2 cellular contexts compared by ENCODE assay signal in the genomic region with DNA sequence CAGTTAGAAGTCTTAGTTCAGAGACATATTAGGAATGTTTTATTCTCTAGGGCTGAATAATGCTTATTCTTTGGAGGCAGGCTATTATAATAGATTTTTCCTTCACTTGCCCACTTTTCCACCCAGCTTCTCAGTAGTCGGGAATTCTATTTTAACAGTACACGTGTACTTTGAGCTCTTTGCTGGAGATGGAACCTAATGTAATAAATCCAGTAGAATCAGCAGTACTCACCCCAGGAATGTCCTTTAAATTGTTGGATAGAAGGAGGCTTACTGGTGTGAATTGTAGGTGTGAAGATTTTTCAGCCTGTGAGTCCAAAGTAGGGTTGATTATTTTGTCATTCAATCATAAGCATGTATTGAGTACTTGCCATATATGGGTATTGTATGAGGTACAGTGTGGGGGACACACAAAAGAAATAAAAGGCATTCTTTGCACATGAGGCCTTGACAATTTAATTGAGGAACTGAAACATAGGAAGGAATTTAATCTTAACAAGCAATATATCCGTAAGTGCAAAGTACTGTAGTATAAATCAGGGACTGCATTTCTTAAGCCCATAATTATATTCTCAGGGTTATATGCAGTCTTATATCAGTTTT.
TF ChIP-seq lines count a peak whose summit lies in the region.

No MANE protein-coding gene starts in this region.

TF ChIP-seq in GM23338, 12 proteins besides CTCF, POLR2A, EP300 and RAD21 (continued from another document):
- TF ChIP-seq, protein P1, sequence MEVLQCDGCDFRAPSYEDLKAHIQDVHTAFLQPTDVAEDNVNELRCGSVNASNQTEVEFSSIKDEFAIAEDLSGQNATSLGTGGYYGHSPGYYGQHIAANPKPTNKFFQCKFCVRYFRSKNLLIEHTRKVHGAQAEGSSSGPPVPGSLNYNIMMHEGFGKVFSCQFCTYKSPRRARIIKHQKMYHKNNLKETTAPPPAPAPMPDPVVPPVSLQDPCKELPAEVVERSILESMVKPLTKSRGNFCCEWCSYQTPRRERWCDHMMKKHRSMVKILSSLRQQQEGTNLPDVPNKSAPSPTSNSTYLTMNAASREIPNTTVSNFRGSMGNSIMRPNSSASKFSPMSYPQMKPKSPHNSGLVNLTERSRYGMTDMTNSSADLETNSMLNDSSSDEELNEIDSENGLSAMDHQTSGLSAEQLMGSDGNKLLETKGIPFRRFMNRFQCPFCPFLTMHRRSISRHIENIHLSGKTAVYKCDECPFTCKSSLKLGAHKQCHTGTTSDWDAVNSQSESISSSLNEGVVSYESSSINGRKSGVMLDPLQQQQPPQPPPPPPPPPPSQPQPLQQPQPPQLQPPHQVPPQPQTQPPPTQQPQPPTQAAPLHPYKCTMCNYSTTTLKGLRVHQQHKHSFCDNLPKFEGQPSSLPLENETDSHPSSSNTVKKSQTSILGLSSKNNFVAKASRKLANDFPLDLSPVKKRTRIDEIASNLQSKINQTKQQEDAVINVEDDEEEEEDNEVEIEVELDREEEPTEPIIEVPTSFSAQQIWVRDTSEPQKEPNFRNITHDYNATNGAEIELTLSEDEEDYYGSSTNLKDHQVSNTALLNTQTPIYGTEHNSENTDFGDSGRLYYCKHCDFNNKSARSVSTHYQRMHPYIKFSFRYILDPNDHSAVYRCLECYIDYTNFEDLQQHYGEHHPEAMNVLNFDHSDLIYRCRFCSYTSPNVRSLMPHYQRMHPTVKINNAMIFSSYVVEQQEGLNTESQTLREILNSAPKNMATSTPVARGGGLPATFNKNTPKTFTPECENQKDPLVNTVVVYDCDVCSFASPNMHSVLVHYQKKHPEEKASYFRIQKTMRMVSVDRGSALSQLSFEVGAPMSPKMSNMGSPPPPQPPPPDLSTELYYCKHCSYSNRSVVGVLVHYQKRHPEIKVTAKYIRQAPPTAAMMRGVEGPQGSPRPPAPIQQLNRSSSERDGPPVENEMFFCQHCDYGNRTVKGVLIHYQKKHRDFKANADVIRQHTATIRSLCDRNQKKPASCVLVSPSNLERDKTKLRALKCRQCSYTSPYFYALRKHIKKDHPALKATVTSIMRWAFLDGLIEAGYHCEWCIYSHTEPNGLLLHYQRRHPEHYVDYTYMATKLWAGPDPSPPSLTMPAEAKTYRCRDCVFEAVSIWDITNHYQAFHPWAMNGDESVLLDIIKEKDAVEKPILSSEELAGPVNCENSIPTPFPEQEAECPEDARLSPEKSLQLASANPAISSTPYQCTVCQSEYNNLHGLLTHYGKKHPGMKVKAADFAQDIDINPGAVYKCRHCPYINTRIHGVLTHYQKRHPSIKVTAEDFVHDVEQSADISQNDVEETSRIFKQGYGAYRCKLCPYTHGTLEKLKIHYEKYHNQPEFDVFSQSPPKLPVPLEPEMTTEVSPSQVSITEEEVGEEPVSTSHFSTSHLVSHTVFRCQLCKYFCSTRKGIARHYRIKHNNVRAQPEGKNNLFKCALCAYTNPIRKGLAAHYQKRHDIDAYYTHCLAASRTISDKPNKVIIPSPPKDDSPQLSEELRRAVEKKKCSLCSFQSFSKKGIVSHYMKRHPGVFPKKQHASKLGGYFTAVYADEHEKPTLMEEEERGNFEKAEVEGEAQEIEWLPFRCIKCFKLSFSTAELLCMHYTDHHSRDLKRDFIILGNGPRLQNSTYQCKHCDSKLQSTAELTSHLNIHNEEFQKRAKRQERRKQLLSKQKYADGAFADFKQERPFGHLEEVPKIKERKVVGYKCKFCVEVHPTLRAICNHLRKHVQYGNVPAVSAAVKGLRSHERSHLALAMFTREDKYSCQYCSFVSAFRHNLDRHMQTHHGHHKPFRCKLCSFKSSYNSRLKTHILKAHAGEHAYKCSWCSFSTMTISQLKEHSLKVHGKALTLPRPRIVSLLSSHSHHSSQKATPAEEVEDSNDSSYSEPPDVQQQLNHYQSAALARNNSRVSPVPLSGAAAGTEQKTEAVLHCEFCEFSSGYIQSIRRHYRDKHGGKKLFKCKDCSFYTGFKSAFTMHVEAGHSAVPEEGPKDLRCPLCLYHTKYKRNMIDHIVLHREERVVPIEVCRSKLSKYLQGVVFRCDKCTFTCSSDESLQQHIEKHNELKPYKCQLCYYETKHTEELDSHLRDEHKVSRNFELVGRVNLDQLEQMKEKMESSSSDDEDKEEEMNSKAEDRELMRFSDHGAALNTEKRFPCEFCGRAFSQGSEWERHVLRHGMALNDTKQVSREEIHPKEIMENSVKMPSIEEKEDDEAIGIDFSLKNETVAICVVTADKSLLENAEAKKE (CRISPR knock-in tag; IDR thresholded peaks at IDR 0.05), result no peak
- TF ChIP-seq POLR2AphosphoS5 (IDR thresholded peaks at IDR 0.05; ENCODE audit: low read depth), result no peak
- TF ChIP-seq STAT1 (IDR thresholded peaks at IDR 0.05; ENCODE audit: unreplicated experiment), result no peak
- TF ChIP-seq, protein P2, sequence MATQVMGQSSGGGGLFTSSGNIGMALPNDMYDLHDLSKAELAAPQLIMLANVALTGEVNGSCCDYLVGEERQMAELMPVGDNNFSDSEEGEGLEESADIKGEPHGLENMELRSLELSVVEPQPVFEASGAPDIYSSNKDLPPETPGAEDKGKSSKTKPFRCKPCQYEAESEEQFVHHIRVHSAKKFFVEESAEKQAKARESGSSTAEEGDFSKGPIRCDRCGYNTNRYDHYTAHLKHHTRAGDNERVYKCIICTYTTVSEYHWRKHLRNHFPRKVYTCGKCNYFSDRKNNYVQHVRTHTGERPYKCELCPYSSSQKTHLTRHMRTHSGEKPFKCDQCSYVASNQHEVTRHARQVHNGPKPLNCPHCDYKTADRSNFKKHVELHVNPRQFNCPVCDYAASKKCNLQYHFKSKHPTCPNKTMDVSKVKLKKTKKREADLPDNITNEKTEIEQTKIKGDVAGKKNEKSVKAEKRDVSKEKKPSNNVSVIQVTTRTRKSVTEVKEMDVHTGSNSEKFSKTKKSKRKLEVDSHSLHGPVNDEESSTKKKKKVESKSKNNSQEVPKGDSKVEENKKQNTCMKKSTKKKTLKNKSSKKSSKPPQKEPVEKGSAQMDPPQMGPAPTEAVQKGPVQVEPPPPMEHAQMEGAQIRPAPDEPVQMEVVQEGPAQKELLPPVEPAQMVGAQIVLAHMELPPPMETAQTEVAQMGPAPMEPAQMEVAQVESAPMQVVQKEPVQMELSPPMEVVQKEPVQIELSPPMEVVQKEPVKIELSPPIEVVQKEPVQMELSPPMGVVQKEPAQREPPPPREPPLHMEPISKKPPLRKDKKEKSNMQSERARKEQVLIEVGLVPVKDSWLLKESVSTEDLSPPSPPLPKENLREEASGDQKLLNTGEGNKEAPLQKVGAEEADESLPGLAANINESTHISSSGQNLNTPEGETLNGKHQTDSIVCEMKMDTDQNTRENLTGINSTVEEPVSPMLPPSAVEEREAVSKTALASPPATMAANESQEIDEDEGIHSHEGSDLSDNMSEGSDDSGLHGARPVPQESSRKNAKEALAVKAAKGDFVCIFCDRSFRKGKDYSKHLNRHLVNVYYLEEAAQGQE (IDR thresholded peaks at IDR 0.05; ENCODE audit: unreplicated experiment), result no peak
- TF ChIP-seq EZH2phosphoT487 (IDR thresholded peaks at IDR 0.05; ENCODE audit: unreplicated experiment), result no peak
- TF ChIP-seq JUNB (IDR thresholded peaks at IDR 0.05; ENCODE audit: unreplicated experiment), result no peak
- TF ChIP-seq, protein P3, sequence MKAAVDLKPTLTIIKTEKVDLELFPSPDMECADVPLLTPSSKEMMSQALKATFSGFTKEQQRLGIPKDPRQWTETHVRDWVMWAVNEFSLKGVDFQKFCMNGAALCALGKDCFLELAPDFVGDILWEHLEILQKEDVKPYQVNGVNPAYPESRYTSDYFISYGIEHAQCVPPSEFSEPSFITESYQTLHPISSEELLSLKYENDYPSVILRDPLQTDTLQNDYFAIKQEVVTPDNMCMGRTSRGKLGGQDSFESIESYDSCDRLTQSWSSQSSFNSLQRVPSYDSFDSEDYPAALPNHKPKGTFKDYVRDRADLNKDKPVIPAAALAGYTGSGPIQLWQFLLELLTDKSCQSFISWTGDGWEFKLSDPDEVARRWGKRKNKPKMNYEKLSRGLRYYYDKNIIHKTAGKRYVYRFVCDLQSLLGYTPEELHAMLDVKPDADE (IDR thresholded peaks at IDR 0.05), result no peak
- no peak for TF ChIP-seq EZH2 (IDR thresholded peaks at IDR 0.05; ENCODE audit: low read depth, unreplicated experiment)
- TF ChIP-seq NANOG (IDR thresholded peaks at IDR 0.05; ENCODE audit: borderline replicate concordance), result no peak

TF ChIP-seq in neural cell, 6 proteins besides CTCF, POLR2A, EP300 and RAD21 (continued from another document):
- TF ChIP-seq, protein P2 (IDR thresholded peaks at IDR 0.05; ENCODE audit: borderline replicate concordance), result peak; percentile 57
- TF ChIP-seq SMC3 (conservative IDR thresholded peaks at IDR 0.05; ENCODE audit: poor library complexity) (no peak), EZH2 (IDR thresholded peaks at IDR 0.05; ENCODE audit: borderline replicate concordance, insufficient read depth, low read length, poor library complexity, severe bottlenecking) (no peak)
